24 cellular contexts compared by ENCODE assay signal in genomic region chr4:120927758-120928409, GRCh38. TPM values are rescaled to one million over a fixed set of nuclear protein-coding genes. Genes with fewer than 3 reads are reported as not detected.
A peak's percentile ranks its signal among the peaks of the same experiment; 100 is the strongest.
DNase-seq lines count a peak whose midpoint lies in the region; ATAC-seq and TF ChIP-seq lines count a peak whose summit lies in the region.
"Had no signal": no experiment of that assay in that cellular context is flagged by ENCODE, and none has a peak within 500 bp of the region (broad histone marks: within the 10 kb centered on the region; RNA-seq: fewer than 3 reads in every experiment).

No MANE protein-coding gene starts in this region.

- H3K4me1 ChIP-seq in foreskin keratinocyte (no peaks in the 10 kb centered on the region), adrenal gland (replicated peaks in 1 of 2) (peaks cover 3 to 5% of the 10 kb centered on the region in 2 donors)
- H3K4me1 ChIP-seq: BLaER1, HAP-1, SJCRH30 had no signal

- TF ChIP-seq POLR2A in adrenal gland (IDR thresholded peaks at IDR 0.05): no peak

- TF ChIP-seq CTCF in foreskin keratinocyte (conservative IDR thresholded peaks at IDR 0.05) (no peak), adrenal gland (IDR thresholded peaks at IDR 0.05) (no peak), HFFc6 (IDR thresholded peaks at IDR 0.05) (no peak)

- intact Hi-C loops in adrenal gland (cut with DNase I): loop anchor here in 1 of 2 donors (10.0 kb wide), 1 partner anchor 213 kb away; no protein-coding TSS in a partner anchor

- H3K27ac ChIP-seq in foreskin keratinocyte (no peak overlapping the region), adrenal gland (no peak overlapping the region)
- H3K27ac ChIP-seq: BLaER1, KMS-11, SJCRH30 had no signal

- H3K36me3 ChIP-seq in adrenal gland (replicated peaks in 1 of 2): no peaks in the 10 kb centered on the region
- H3K36me3 ChIP-seq: BLaER1, HAP-1, SJCRH30 had no signal

- H3K9me3 ChIP-seq in adrenal gland (replicated peaks in 1 of 3): no peaks in the 10 kb centered on the region
- H3K9me3 ChIP-seq: HAP-1, SJCRH30 had no signal

- peaks cover 7% of the 10 kb centered on the region for H3K4me1 Mint-ChIP-seq in activated CD8-positive, alpha-beta memory T cell treated with anti-CD3 and anti-CD28 coated beads, Interleukin-2, amount 10 ng/mL, durations not matched to agents 7 days and 5 days
- H3K4me1 Mint-ChIP-seq in activated T-helper 17 cell treated with anti-CD3 and anti-CD28 coated beads, Interleukin-2, amount 50 U/mL, for 72 hours: no peaks in the 10 kb centered on the region
- peaks cover 36% of the 10 kb centered on the region for H3K4me1 Mint-ChIP-seq in HFFc6 (ENCODE audit: low read depth)

- no peak overlapping the region for H3K4me3 ChIP-seq in adrenal gland
- H3K4me3 ChIP-seq: BLaER1, HAP-1, SJCRH30 had no signal

- H3K9me3 Mint-ChIP-seq in activated CD8-positive, alpha-beta memory T cell treated with anti-CD3 and anti-CD28 coated beads, Interleukin-2, amount 10 ng/mL, durations not matched to agents 7 days and 5 days (ENCODE audit: low read depth): no peaks in the 10 kb centered on the region
- H3K9me3 Mint-ChIP-seq in activated T-helper 17 cell treated with anti-CD3 and anti-CD28 coated beads, Interleukin-2, amount 50 U/mL, for 72 hours: no peaks in the 10 kb centered on the region
- no peaks in the 10 kb centered on the region for H3K9me3 Mint-ChIP-seq in HFFc6

- 73 to 92% (median 86%) methylated on average over 1 of the region's 1 CpG; no CpG with 5 or more reads in 1 of the 4 donors for WGBS in adrenal gland, 4 donors

- peak; percentile 45 for DNase-seq in activated CD8-positive, alpha-beta memory T cell treated with anti-CD3 and anti-CD28 coated beads, Interleukin-2, amount 10 ng/mL, durations not matched to agents 7 days and 5 days
- no peak for DNase-seq in activated CD8-positive, alpha-beta memory T cell treated with anti-CD3 and anti-CD28 coated beads, Interleukin-2, amount 50 U/mL, for 48 hours
- DNase-seq in ELR (ENCODE audit: low read depth): peak; percentile 13
- no peak for DNase-seq in foreskin keratinocyte
- no peak for DNase-seq in adrenal gland
- DNase-seq in HFFc6: no peak
- DNase-seq: CD4-positive, CD25-positive, alpha-beta regulatory T cell; DMS153; GOT3; NCI-H1092; NCI-H1436; NCI-H187; NCI-H2107; NCI-H82; NK-92 treated with Interleukin-12 subunit alpha and Interleukin-12 subunit beta, amount 100 ng/mL, for 24 hours; PC-3; SJCRH30 had no signal

- no peak overlapping the region for H3K27ac Mint-ChIP-seq in activated CD8-positive, alpha-beta memory T cell treated with anti-CD3 and anti-CD28 coated beads, Interleukin-2, amount 10 ng/mL, durations not matched to agents 7 days and 5 days
- no peak overlapping the region for H3K27ac Mint-ChIP-seq in activated T-helper 17 cell treated with anti-CD3 and anti-CD28 coated beads, Interleukin-2, amount 50 U/mL, for 72 hours
- H3K27ac Mint-ChIP-seq in HFFc6: no peak overlapping the region
- H3K27ac Mint-ChIP-seq: CD4-positive, CD25-positive, alpha-beta regulatory T cell; IgD-negative memory B cell had no signal

- H3K27me3 Mint-ChIP-seq in activated CD8-positive, alpha-beta memory T cell treated with anti-CD3 and anti-CD28 coated beads, Interleukin-2, amount 10 ng/mL, durations not matched to agents 7 days and 5 days: peaks cover 42% of the 10 kb centered on the region
- H3K27me3 Mint-ChIP-seq in activated T-helper 17 cell treated with anti-CD3 and anti-CD28 coated beads, Interleukin-2, amount 50 U/mL, for 72 hours: peaks cover 22% of the 10 kb centered on the region
- peaks cover 4% of the 10 kb centered on the region for H3K27me3 Mint-ChIP-seq in HFFc6 (ENCODE audit: insufficient read depth)

- H3K36me3 Mint-ChIP-seq in activated CD8-positive, alpha-beta memory T cell treated with anti-CD3 and anti-CD28 coated beads, Interleukin-2, amount 10 ng/mL, durations not matched to agents 7 days and 5 days: no peaks in the 10 kb centered on the region
- H3K36me3 Mint-ChIP-seq in activated T-helper 17 cell treated with anti-CD3 and anti-CD28 coated beads, Interleukin-2, amount 50 U/mL, for 72 hours (ENCODE audit: low read depth): no peaks in the 10 kb centered on the region
- H3K36me3 Mint-ChIP-seq in HFFc6 (ENCODE audit: low read depth): no peaks in the 10 kb centered on the region
- H3K36me3 Mint-ChIP-seq: CD4-positive, CD25-positive, alpha-beta regulatory T cell; IgD-negative memory B cell had no signal

- no peak for ATAC-seq in activated CD8-positive, alpha-beta memory T cell treated with anti-CD3 and anti-CD28 coated beads, Interleukin-2, amount 10 ng/mL, durations not matched to agents 7 days and 5 days
- peak; percentile 39 for ATAC-seq in activated T-helper 17 cell treated with anti-CD3 and anti-CD28 coated beads, Interleukin-2, amount 50 U/mL, for 72 hours (replicated peaks)
- peak; percentile 21 for ATAC-seq in foreskin keratinocyte
- ATAC-seq in HG03342 (IDR thresholded peaks at IDR 0.05; ENCODE audit: unreplicated experiment): no peak
- ATAC-seq: PC-3, Right ventricle myocardium inferior had no signal

- H3K27me3 ChIP-seq in foreskin keratinocyte (no peaks in the 10 kb centered on the region), adrenal gland (no peaks in the 10 kb centered on the region)
- H3K27me3 ChIP-seq: BLaER1, SJCRH30 had no signal

- no peak overlapping the region for H3K4me3 Mint-ChIP-seq in activated CD8-positive, alpha-beta memory T cell treated with anti-CD3 and anti-CD28 coated beads, Interleukin-2, amount 10 ng/mL, durations not matched to agents 7 days and 5 days
- no peak overlapping the region for H3K4me3 Mint-ChIP-seq in activated T-helper 17 cell treated with anti-CD3 and anti-CD28 coated beads, Interleukin-2, amount 50 U/mL, for 72 hours
- H3K4me3 Mint-ChIP-seq in HFFc6: no peak overlapping the region
- H3K4me3 Mint-ChIP-seq: CD4-positive, CD25-positive, alpha-beta regulatory T cell; IgD-negative memory B cell had no signal

- CTCF ChIA-PET in activated CD8-positive, alpha-beta memory T cell treated with anti-CD3 and anti-CD28 coated beads, Interleukin-2, amount 10 ng/mL, durations not matched to agents 7 days and 5 days (lab: Charles Lee): no interaction called here

RNA-seq across cellular contexts. Expression of gene PRDM5, which starts 5.4 kb away (rescaled TPM):
- total RNA-seq in activated CD8-positive, alpha-beta memory T cell treated with anti-CD3 and anti-CD28 coated beads, Interleukin-2, amount 10 ng/mL, durations not matched to agents 7 days and 5 days: 1 to 10 TPM in 1 of 2 experiments, not detected in 1; 1.2 TPM
- total RNA-seq in activated T-helper 17 cell treated with anti-CD3 and anti-CD28 coated beads, Interleukin-2, amount 50 U/mL, for 72 hours: under 1 TPM; 0.21 to 0.52 TPM
- 9.0 and 10.9 TPM in 2 replicates for total RNA-seq in foreskin keratinocyte
- polyA plus RNA-seq in foreskin keratinocyte: 2.1 and 2.2 TPM in 2 replicates
- 10 to 100 TPM in 6 of 8 donors, 1 to 10 TPM in 2; 7.1 to 18.9 (median 14.5) TPM for total RNA-seq in adrenal gland
- 1 to 10 TPM; 3.4 to 6.2 (median 3.6) TPM for polyA plus RNA-seq in adrenal gland
- 10 to 100 TPM in 4 of 6 experiments, 1 to 10 TPM in 2; 8.3 to 13.4 (median 12.5) TPM for total RNA-seq in HFFc6 (2021; fragmentation: NEBNext Ultra II Directional; extraction: Animal tissue kit (Norgen Biotek cat#: 25700))
- polyA plus RNA-seq: IgD-negative memory B cell had no signal

Comparison
In these comparisons a context has a peak if more than half of its experiments do, and no peak if none do; other contexts are left out.
1. DNase-seq: peak in activated CD8-positive, alpha-beta memory T cell treated with anti-CD3 and anti-CD28 coated beads, Interleukin-2, amount 10 ng/mL, durations not matched to agents 7 days and 5 days (single experiment) and ELR (single experiment); none in activated CD8-positive, alpha-beta memory T cell treated with anti-CD3 and anti-CD28 coated beads, Interleukin-2, amount 50 U/mL, for 48 hours (single experiment), foreskin keratinocyte (0 of 2), adrenal gland (0 of 7) and HFFc6 (single experiment).
2. ATAC-seq: peak in activated T-helper 17 cell treated with anti-CD3 and anti-CD28 coated beads, Interleukin-2, amount 50 U/mL, for 72 hours (single experiment) and foreskin keratinocyte (single experiment); none in activated CD8-positive, alpha-beta memory T cell treated with anti-CD3 and anti-CD28 coated beads, Interleukin-2, amount 10 ng/mL, durations not matched to agents 7 days and 5 days (single experiment) and HG03342 (single experiment).